Comparison of ENCODE assay signal across 24 cellular contexts in the genomic region with DNA sequence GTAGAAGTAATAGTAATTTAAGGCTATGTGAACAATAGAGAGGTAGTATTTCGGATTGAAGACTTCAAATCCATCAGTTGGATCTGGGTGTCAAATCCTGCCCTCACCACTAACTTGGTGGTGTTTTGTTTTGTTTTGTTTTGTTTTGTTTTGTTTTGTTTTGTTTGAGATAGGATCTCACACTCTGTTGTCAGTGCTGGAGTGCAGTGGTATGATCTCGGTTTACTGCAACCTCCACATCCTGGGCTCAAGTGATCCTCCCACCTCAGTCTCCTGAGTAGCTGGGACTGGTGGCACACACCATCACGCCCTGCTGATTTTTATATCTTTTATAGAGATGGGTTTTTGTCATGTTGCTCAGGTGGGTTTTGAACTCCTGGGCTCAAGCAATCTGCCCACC.
"Had no signal": no experiment of that assay in that cellular context is flagged by ENCODE, and none has a peak within 500 bp of the region (broad histone marks: within the 10 kb centered on the region; RNA-seq: fewer than 3 reads in every experiment).

No MANE protein-coding gene starts in this region.

- H3K9me3 Mint-ChIP-seq: activated naive CD4-positive, alpha-beta T cell treated with anti-CD3 and anti-CD28 coated beads for 36 hours; activated T-helper 17 cell treated with anti-CD3 and anti-CD28 coated beads, Interleukin-2, amount 50 U/mL, for 72 hours; T-cell had no signal

- H3K9me3 ChIP-seq: adrenal gland had no signal

- H2AFZ ChIP-seq: PC-9 had no signal

- DNase-seq: activated CD4-positive, alpha-beta T cell treated with anti-CD3 and anti-CD28 coated beads, Interleukin-2, amount 50 U/mL, for 4 hours; activated CD4-positive, CD25-positive, alpha-beta regulatory T cell; activated CD8-positive, alpha-beta memory T cell treated with anti-CD3 and anti-CD28 coated beads, Interleukin-2, amount 50 U/mL, for 48 hours; activated gamma-delta T cell; activated naive CD4-positive, alpha-beta T cell treated with anti-CD3 and anti-CD28 coated beads for 36 hours; activated T-cell treated with anti-CD3 and anti-CD28 coated beads, Interleukin-2, amount 50 U/mL, for 24 hours; adrenal gland; anterior cingulate cortex; caudate nucleus; Karpas-422; MM.1S; NCI-H1105 treated with DMSO at 0.1 percent for 48 hours; NCI-H1436 treated with DMSO at 0.1 percent for 48 hours; NCI-H187; NCI-H2081; NCI-H510A treated with DMSO at 0.1 percent for 48 hours; NCI-H69; NK-92 treated with Interleukin-12 subunit alpha and Interleukin-12 subunit beta, amount 100 ng/mL, for 24 hours; PC-9; SIG-M5; T-cell had no signal

- H3K27ac Mint-ChIP-seq: activated naive CD4-positive, alpha-beta T cell treated with anti-CD3 and anti-CD28 coated beads for 36 hours; activated T-helper 17 cell treated with anti-CD3 and anti-CD28 coated beads, Interleukin-2, amount 50 U/mL, for 72 hours; T-cell had no signal

- H3K27me3 ChIP-seq: adrenal gland had no signal

- H3K27me3 Mint-ChIP-seq: activated naive CD8-positive, alpha-beta T cell; activated T-cell treated with anti-CD3 and anti-CD28 coated beads, Interleukin-2, amount 50 U/mL, for 24 hours; activated T-helper 17 cell treated with anti-CD3 and anti-CD28 coated beads, Interleukin-2, amount 50 U/mL, for 72 hours; T-cell had no signal

- H3K4me3 ChIP-seq: adrenal gland, PC-9 had no signal

- H3K36me3 ChIP-seq: adrenal gland had no signal

- H3K4me2 ChIP-seq: PC-9 had no signal

- H3K4me1 ChIP-seq: adrenal gland had no signal

- H3K4me3 Mint-ChIP-seq: activated naive CD4-positive, alpha-beta T cell treated with anti-CD3 and anti-CD28 coated beads for 36 hours; activated naive CD8-positive, alpha-beta T cell; activated T-cell treated with anti-CD3 and anti-CD28 coated beads, Interleukin-2, amount 50 U/mL, for 24 hours; activated T-helper 17 cell treated with anti-CD3 and anti-CD28 coated beads, Interleukin-2, amount 50 U/mL, for 72 hours; T-cell had no signal

- ATAC-seq: activated T-helper 17 cell treated with anti-CD3 and anti-CD28 coated beads, Interleukin-2, amount 50 U/mL, for 72 hours; T-cell had no signal

- H3K27ac ChIP-seq: adrenal gland, PC-9, VCaP had no signal

- H3K36me3 Mint-ChIP-seq: T-cell had no signal
